In the genomic region with DNA sequence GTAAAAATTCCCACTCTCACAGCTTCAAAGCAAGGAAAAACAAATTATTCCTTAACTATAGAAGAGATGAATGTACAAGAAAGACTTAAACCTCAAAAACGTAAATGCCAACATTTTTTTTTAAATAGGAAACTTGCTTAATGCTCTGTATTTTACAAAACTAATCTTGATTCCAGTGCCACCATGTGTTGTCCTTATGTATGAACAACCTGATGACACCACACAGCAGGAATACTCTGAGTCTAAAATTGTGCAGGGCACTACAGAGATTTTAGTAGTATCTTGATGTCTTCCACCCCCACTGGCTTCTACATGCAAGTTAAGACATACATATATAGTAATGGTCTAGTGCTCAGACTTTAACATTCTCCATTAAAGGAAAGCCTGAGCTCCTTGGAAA, we compare ENCODE assay signal across 23 cellular contexts.
"Had no signal": no experiment of that assay in that cellular context is flagged by ENCODE, and none has a peak within 500 bp of the region (broad histone marks: within the 10 kb centered on the region; RNA-seq: fewer than 3 reads in every experiment).

No MANE protein-coding gene starts in this region.

- H3K9ac ChIP-seq: KMS-11, SK-N-SH had no signal

- H3K4me1 Mint-ChIP-seq: T-cell had no signal

- H3K27ac Mint-ChIP-seq: IgD-negative memory B cell, T-cell had no signal

- H3K27ac ChIP-seq: HL-60, KMS-11, RWPE1 had no signal

- H3K27me3 Mint-ChIP-seq: IgD-negative memory B cell, T-cell had no signal

- H3K4me2 ChIP-seq: KMS-11, SK-N-SH had no signal

- H3K9me3 ChIP-seq: SK-N-SH had no signal

- ATAC-seq: K562, Panc1, PC-3, T-cell had no signal

- DNase-seq: Kasumi-1, MM.1S, NCI-H1092 treated with DMSO at 0.1 percent for 48 hours, NCI-H1436, NCI-H187, NCI-H2029, NCI-H2081 treated with DMSO at 0.1 percent for 48 hours, NCI-H2171 treated with DMSO at 0.1 percent for 48 hours, NCI-H345, NCI-H446 treated with DMSO at 0.1 percent for 48 hours, NCI-H510A treated with DMSO at 0.1 percent for 48 hours, NCI-H748 treated with DMSO at 0.1 percent for 48 hours, PC-3, SHP77, SK-N-SH, SW 1271, T-cell had no signal

- H3K4me3 ChIP-seq: K562 had no signal

- H3K4me3 Mint-ChIP-seq: IgD-negative memory B cell, T-cell had no signal
